ENCODE assay signal across 18 cellular contexts in genomic region chr6:43123691-43124314, GRCh38. TPM values are rescaled to one million over a fixed set of nuclear protein-coding genes. Genes with fewer than 3 reads are reported as not detected.
A peak's percentile ranks its signal among the peaks of the same experiment; 100 is the strongest.
DNase-seq lines count a peak whose midpoint lies in the region; ATAC-seq, FAIRE-seq and TF ChIP-seq lines count a peak whose summit lies in the region.
"Had no signal": no experiment of that assay in that cellular context is flagged by ENCODE, and none has a peak within 500 bp of the region (broad histone marks: within the 10 kb centered on the region; RNA-seq: fewer than 3 reads in every experiment).

No MANE protein-coding gene starts in this region.

- peak overlapping the region; percentile 90 for H3K14ac ChIP-seq in neuronal stem cell (ENCODE audit: low read length)

- H3K9me3 ChIP-seq in ectodermal cell (ENCODE audit: control insufficient read depth, low read length) (no peaks in the 10 kb centered on the region), neuronal stem cell (replicated peaks in 1 of 2; ENCODE audit: control insufficient read depth in 2 of 2, insufficient read depth in 1 of 2, low read depth in 1 of 2, low read length in 2 of 2) (no peaks in the 10 kb centered on the region)
- no peaks in the 10 kb centered on the region for H3K9me3 ChIP-seq in CD4-positive, alpha-beta T cell (ENCODE audit: control insufficient read depth, low read length)
- H3K9me3 ChIP-seq: prostate gland had no signal

- peak overlapping the region; percentile 10 for H3K23ac ChIP-seq in neuronal stem cell (ENCODE audit: low read depth, low read length, poor library complexity)

- no peaks in the 10 kb centered on the region for H3K27me3 Mint-ChIP-seq in CD4-positive, alpha-beta T cell
- H3K27me3 Mint-ChIP-seq: activated naive CD4-positive, alpha-beta T cell treated with anti-CD3 and anti-CD28 coated beads, Interleukin-2, amount 50 U/mL, for 24 hours had no signal

- POLR2A ChIA-PET in CD4-positive, alpha-beta T cell (lab: Charles Lee): no interaction called here

- H3K36me3 ChIP-seq in ectodermal cell (ENCODE audit: control insufficient read depth, insufficient read depth, low read length) (no peaks in the 10 kb centered on the region), neuronal stem cell (replicated peaks in 1 of 2; ENCODE audit: control insufficient read depth in 2 of 2, insufficient read depth in 2 of 2, low read length in 2 of 2) (no peaks in the 10 kb centered on the region)
- H3K36me3 ChIP-seq: prostate gland had no signal

- 75 to 78% methylated on average over 20 of the region's 20 CpGs for WGBS in ectodermal cell, 2 experiments
- WGBS in neuronal stem cell (ENCODE audit: extremely low coverage in 2 of 2, insufficient read length in 2 of 2, insufficient replicate concordance in 1 of 2), 2 donors: no CpG with 5 or more reads among the region's 20 CpGs

- no peak overlapping the region for H2BK120ac ChIP-seq in neuronal stem cell (ENCODE audit: low read depth, low read length)

- ATAC-seq in HG03039 (IDR thresholded peaks at IDR 0.05; ENCODE audit: unreplicated experiment): no peak
- ATAC-seq in CD4-positive, alpha-beta T cell (ENCODE audit: poor library complexity): no peak

- peak overlapping the region; percentile 69 for H3K4ac ChIP-seq in neuronal stem cell (ENCODE audit: low read length)

- H3K4me3 Mint-ChIP-seq in CD4-positive, alpha-beta T cell: no peak overlapping the region
- H3K4me3 Mint-ChIP-seq: activated naive CD4-positive, alpha-beta T cell treated with anti-CD3 and anti-CD28 coated beads, Interleukin-2, amount 50 U/mL, for 24 hours; memory B cell had no signal

- H3K4me1 Mint-ChIP-seq in CD4-positive, alpha-beta T cell (ENCODE audit: low read depth): no peaks in the 10 kb centered on the region
- H3K4me1 Mint-ChIP-seq: activated naive CD4-positive, alpha-beta T cell treated with anti-CD3 and anti-CD28 coated beads, Interleukin-2, amount 50 U/mL, for 24 hours; memory B cell had no signal

- CTCF ChIA-PET in CD4-positive, alpha-beta T cell (lab: Charles Lee): no interaction called here

- H3K9me3 Mint-ChIP-seq in CD4-positive, alpha-beta T cell: no peaks in the 10 kb centered on the region
- H3K9me3 Mint-ChIP-seq: activated naive CD4-positive, alpha-beta T cell treated with anti-CD3 and anti-CD28 coated beads, Interleukin-2, amount 50 U/mL, for 24 hours; memory B cell had no signal

- H2AK5ac ChIP-seq in neuronal stem cell (ENCODE audit: low read depth, low read length): peak overlapping the region; percentile 53

- H3K27me3 ChIP-seq in ectodermal cell (ENCODE audit: control insufficient read depth, insufficient read depth, low read length, poor library complexity, severe bottlenecking): no peaks in the 10 kb centered on the region
- no peaks in the 10 kb centered on the region for H3K27me3 ChIP-seq in neuronal stem cell (ENCODE audit: control insufficient read depth in 3 of 3, insufficient read depth in 3 of 3, low read depth in 1 of 3, low read length in 3 of 3)
- no peaks in the 10 kb centered on the region for H3K27me3 ChIP-seq in CD4-positive, alpha-beta T cell (ENCODE audit: control insufficient read depth, insufficient read depth, low read length)

- no peak for TF ChIP-seq CTCF in CD4-positive, alpha-beta T cell (IDR thresholded peaks at IDR 0.05)

- no peak overlapping the region for H2AFZ ChIP-seq in neuronal stem cell (ENCODE audit: low read length)

- intact Hi-C loops in CD4-positive, alpha-beta T cell (cut with DNase I, micrococcal nuclease): no loop called here

- H4K8ac ChIP-seq in neuronal stem cell (ENCODE audit: low read depth, low read length): no peak overlapping the region

- no peak for TF ChIP-seq POLR2A in GM12892 (IDR thresholded peaks at IDR 0.05; ENCODE audit: low read depth, low read length)

- DNase-seq in ELF-1 (ENCODE audit: low read depth, low spot score): peak; percentile 81
- peak; percentile 76 for DNase-seq in NCI-H446 (lab: John Stamatoyannopoulos, UW)
- no peak for DNase-seq in neuronal stem cell (ENCODE audit: low spot score)
- no peak for DNase-seq in GM12892 (ENCODE audit: insufficient read length)
- no peak for DNase-seq in COLO829 (ENCODE audit: low spot score)
- DNase-seq in CD4-positive, alpha-beta T cell: no peak
- DNase-seq: activated CD4-positive, CD25-positive, alpha-beta regulatory T cell treated with anti-CD3 and anti-CD28 coated beads, Interleukin-2, amount 50 U/mL, for 72 hours; activated CD8-positive, alpha-beta memory T cell treated with anti-CD3 and anti-CD28 coated beads, Interleukin-2, amount 50 U/mL, for 4 hours; NCI-H2227 treated with DMSO at 0.1 percent for 48 hours; stimulated activated CD4-positive, alpha-beta T cell treated with anti-CD3 and anti-CD28 coated beads, Interleukin-2, amount 100 ng/mL, for 24 hours had no signal

- peak overlapping the region; percentile 30 for H2BK15ac ChIP-seq in neuronal stem cell (ENCODE audit: low read length)

- peak overlapping the region; percentile 86 for H3K9ac ChIP-seq in neuronal stem cell (ENCODE audit: low read depth, low read length, poor library complexity)

- no peak overlapping the region for H2BK12ac ChIP-seq in neuronal stem cell (ENCODE audit: low read length)

- H3K4me2 ChIP-seq in neuronal stem cell (ENCODE audit: insufficient read depth, low read length, poor library complexity, severe bottlenecking): no peak overlapping the region

- FAIRE-seq in GM12892 (lab: Jason Lieb, UNC): no peak
- FAIRE-seq: colon, GM12891 had no signal

- peak overlapping the region; percentile 17 for H3K27ac ChIP-seq in ectodermal cell (ENCODE audit: insufficient read depth, low read depth, low read length, poor library complexity, severe bottlenecking)
- no peak overlapping the region for H3K27ac ChIP-seq in neuronal stem cell (replicated peaks; ENCODE audit: low read length)
- H3K27ac ChIP-seq in CD4-positive, alpha-beta T cell (ENCODE audit: low read depth, low read length): no peak overlapping the region
- H3K27ac ChIP-seq: HL-60, prostate gland had no signal

- peak overlapping the region; percentile 20 for H3K18ac ChIP-seq in neuronal stem cell (ENCODE audit: low read length)

- no peak overlapping the region for H2BK5ac ChIP-seq in neuronal stem cell (ENCODE audit: low read length)

- H3K36me3 Mint-ChIP-seq in CD4-positive, alpha-beta T cell (ENCODE audit: low read depth): no peaks in the 10 kb centered on the region
- H3K36me3 Mint-ChIP-seq: activated naive CD4-positive, alpha-beta T cell treated with anti-CD3 and anti-CD28 coated beads, Interleukin-2, amount 50 U/mL, for 24 hours; memory B cell had no signal

- H4K91ac ChIP-seq in neuronal stem cell (ENCODE audit: low read depth, low read length, poor library complexity): no peak overlapping the region

- H3K79me1 ChIP-seq in neuronal stem cell (ENCODE audit: low read depth, low read length): peaks cover 15% of the 10 kb centered on the region

- H3K4me3 ChIP-seq in ectodermal cell (ENCODE audit: insufficient read depth, low read depth, low read length) (no peak overlapping the region), neuronal stem cell (ENCODE audit: low read length in 2 of 2) (no peak overlapping the region)
- H3K4me3 ChIP-seq: prostate gland had no signal

- H3K27ac Mint-ChIP-seq in CD4-positive, alpha-beta T cell: no peak overlapping the region
- H3K27ac Mint-ChIP-seq: activated naive CD4-positive, alpha-beta T cell treated with anti-CD3 and anti-CD28 coated beads, Interleukin-2, amount 50 U/mL, for 24 hours; memory B cell had no signal

- H3K4me1 ChIP-seq in ectodermal cell (ENCODE audit: control insufficient read depth, insufficient read depth, low read length) (peaks cover 34% of the 10 kb centered on the region), neuronal stem cell (ENCODE audit: control insufficient read depth in 2 of 2, insufficient read depth in 1 of 2, low read depth in 1 of 2, low read length in 2 of 2) (peaks cover 5 to 20% of the 10 kb centered on the region in 2 donors)

RNA-seq across cellular contexts. Expression of gene SRF, which starts 47.3 kb away (rescaled TPM):
- polyA plus RNA-seq in ectodermal cell (2013, experiment 1 of 4): 52.5 TPM
- 54.6 TPM for polyA plus RNA-seq in ectodermal cell (2013, experiment 2 of 4)
- 35.7 TPM for polyA plus RNA-seq in ectodermal cell (2013, experiment 3 of 4)
- polyA plus RNA-seq in ectodermal cell (2013, experiment 4 of 4): 39.6 TPM
- 33.8 TPM for polyA plus RNA-seq in neuronal stem cell (2013, experiment 1 of 2)
- polyA plus RNA-seq in neuronal stem cell (2013, experiment 2 of 2): 33.2 TPM
- polyA plus RNA-seq in GM12892 (2012; ENCODE audit: missing spikeins): 19.6 TPM
- total RNA-seq in CD4-positive, alpha-beta T cell: 10 to 100 TPM; 22.8 to 23.7 TPM

RNA-seq across cellular contexts. Expression of gene PTK7, which starts 47.7 kb away (rescaled TPM):
- 159 TPM for polyA plus RNA-seq in ectodermal cell (2013, experiment 1 of 4)
- polyA plus RNA-seq in ectodermal cell (2013, experiment 2 of 4): 154 TPM
- polyA plus RNA-seq in ectodermal cell (2013, experiment 3 of 4): 120 TPM
- 127 TPM for polyA plus RNA-seq in ectodermal cell (2013, experiment 4 of 4)
- 43.8 TPM for polyA plus RNA-seq in neuronal stem cell (2013, experiment 1 of 2)
- 43.3 TPM for polyA plus RNA-seq in neuronal stem cell (2013, experiment 2 of 2)
- 0.83 TPM for polyA plus RNA-seq in GM12892 (2012; ENCODE audit: missing spikeins)
- 1 to 10 TPM; 1.2 to 1.6 TPM for total RNA-seq in CD4-positive, alpha-beta T cell

RNA-seq across cellular contexts. Expression of gene CUL9, which starts 58.2 kb away (rescaled TPM):
- 26.7 TPM for polyA plus RNA-seq in ectodermal cell (2013, experiment 1 of 4)
- polyA plus RNA-seq in ectodermal cell (2013, experiment 2 of 4): 27.7 TPM
- polyA plus RNA-seq in ectodermal cell (2013, experiment 3 of 4): 20.9 TPM
- polyA plus RNA-seq in ectodermal cell (2013, experiment 4 of 4): 21.4 TPM
- 10.3 TPM for polyA plus RNA-seq in neuronal stem cell (2013, experiment 1 of 2)
- polyA plus RNA-seq in neuronal stem cell (2013, experiment 2 of 2): 11.1 TPM
- 29.6 TPM for polyA plus RNA-seq in GM12892 (2012; ENCODE audit: missing spikeins)
- total RNA-seq in CD4-positive, alpha-beta T cell: 10 to 100 TPM; 75.5 to 79.2 TPM

Comparison
In these comparisons a context has a peak if more than half of its experiments do, and no peak if none do; other contexts are left out.
1. DNase-seq: peak in ELF-1 (single experiment) and NCI-H446 (2 of 2); none in neuronal stem cell (single experiment), GM12892 (single experiment), COLO829 (single experiment) and CD4-positive, alpha-beta T cell (0 of 10).